Comparison of ENCODE assay signal across 1 cellular context in genomic region chr19:8512991-8513686, GRCh38.
TF ChIP-seq lines count a peak whose summit lies in the region.

No MANE protein-coding gene starts in this region.

TF ChIP-seq in liver, 16 proteins besides CTCF, POLR2A, EP300 and RAD21 (continued from another document):
- no peak for TF ChIP-seq RXRA (IDR thresholded peaks at IDR 0.05)
